In the genomic region with DNA sequence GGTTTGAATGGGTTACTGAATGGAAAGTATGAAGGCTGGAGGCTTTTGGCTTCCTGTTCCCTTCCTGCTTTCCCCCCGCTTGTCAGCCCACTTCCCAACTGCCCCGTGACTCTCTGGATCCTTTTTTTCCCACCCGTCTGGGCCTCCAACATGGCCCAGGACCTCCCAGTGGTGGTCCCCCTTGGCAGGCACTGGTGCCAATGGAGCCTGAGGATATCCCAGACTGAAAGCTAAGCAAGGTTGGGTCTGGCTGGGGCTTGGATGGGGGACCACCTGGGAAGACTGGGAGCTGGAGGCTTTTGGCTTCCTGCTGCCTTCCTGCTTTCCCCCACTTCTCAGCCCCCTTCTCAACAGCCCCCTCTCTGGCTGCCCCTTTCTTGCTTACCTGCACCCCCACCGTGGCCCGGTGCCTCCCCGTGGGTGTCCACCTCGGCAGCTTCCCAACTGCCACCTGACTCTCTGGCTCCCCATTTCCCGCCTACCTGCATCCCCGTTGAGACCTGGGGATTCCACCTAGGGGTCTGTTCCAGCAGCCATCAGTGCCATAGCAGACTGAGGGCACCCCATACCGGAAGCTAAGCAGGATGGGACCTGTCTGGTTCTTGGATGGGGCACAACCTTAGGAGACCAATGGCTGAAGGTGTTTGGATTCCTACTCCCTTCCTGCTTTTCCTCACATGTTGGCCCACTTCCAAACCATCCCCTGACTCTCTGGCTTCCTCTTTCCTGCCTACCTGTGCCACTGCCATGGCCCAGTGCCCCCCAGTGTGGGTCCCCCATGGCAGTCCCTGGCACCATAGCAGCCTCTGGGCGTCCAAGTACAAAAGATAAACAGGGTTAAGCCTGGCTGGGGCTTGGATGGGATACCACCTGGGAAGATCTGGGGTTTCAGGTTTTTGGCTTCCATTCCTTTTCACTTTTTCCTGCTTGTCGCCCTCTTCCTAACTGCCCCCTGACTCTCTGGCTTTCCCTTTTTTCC, we compare ENCODE assay signal across 22 cellular contexts.
"Had no signal": no experiment of that assay in that cellular context is flagged by ENCODE, and none has a peak within 500 bp of the region (broad histone marks: within the 10 kb centered on the region; RNA-seq: fewer than 3 reads in every experiment).

No MANE protein-coding gene starts in this region.

- H3K27ac ChIP-seq: cardiac muscle cell, dorsolateral prefrontal cortex, epithelial cell of prostate, esophagus squamous epithelium, gastroesophageal sphincter, parathyroid adenoma, psoas muscle, sigmoid colon, stomach, thoracic aorta, transverse colon had no signal

- FAIRE-seq: endometrium had no signal

- H3K9me3 ChIP-seq: thoracic aorta had no signal

- H3K4me3 ChIP-seq: cardiac muscle cell, dorsolateral prefrontal cortex, esophagus squamous epithelium, gastroesophageal sphincter, psoas muscle, sigmoid colon, stomach, thoracic aorta, transverse colon had no signal

- H3K36me3 ChIP-seq: cardiac muscle cell, esophagus squamous epithelium, gastroesophageal sphincter, sigmoid colon, stomach, thoracic aorta, transverse colon had no signal

- H3K9ac ChIP-seq: parathyroid adenoma had no signal

- H3K4me1 ChIP-seq: gastroesophageal sphincter, parathyroid adenoma, psoas muscle, sigmoid colon, stomach, transverse colon had no signal

- DNase-seq: cerebellar nuclear complex; cortex of kidney; effector memory CD4-positive, alpha-beta T cell; esophagus squamous epithelium; foreskin fibroblast; glutamatergic neuron; natural killer cell; psoas muscle; retina; sigmoid colon; stimulated activated CD4-positive, alpha-beta T cell treated with anti-CD3 and anti-CD28 coated beads, Interleukin-12 subunit alpha, Interleukin-12 subunit beta, amount 100 ng/mL, for 4 hours; stimulated activated naive CD4-positive, alpha-beta T cell; stomach; substantia nigra; transverse colon had no signal
